Comparison of ENCODE assay signal across 23 cellular contexts in genomic region chr15:87680200-87680599, GRCh38.
DNase-seq lines count a peak whose midpoint lies in the region; ATAC-seq and TF ChIP-seq lines count a peak whose summit lies in the region.
"Had no signal": no experiment of that assay in that cellular context is flagged by ENCODE, and none has a peak within 500 bp of the region (broad histone marks: within the 10 kb centered on the region; RNA-seq: fewer than 3 reads in every experiment).

No MANE protein-coding gene starts in this region.

- H3K27ac ChIP-seq in heart right ventricle: peak overlapping the region in 1 of 10 donors; percentile 24
- H3K27ac ChIP-seq: SJSA1 had no signal

- intact Hi-C loops in heart right ventricle (cut with DNase I): no loop called here
- intact Hi-C loops in left cardiac atrium (cut with DNase I): no loop called here
- intact Hi-C loops in activated T-helper 1 cell treated with anti-CD3 and anti-CD28 coated beads, Interleukin-12 subunit alpha, Interleukin-12 subunit beta, Interleukin-2, Interleukin-4 antibody, amounts not matched to agents 30 ng/mL and 10 ng/mL and 1 ng/mL, durations not matched to agents 14 hours and 24 hours and 36 hours (cut with micrococcal nuclease): no loop called here

- no peaks in the 10 kb centered on the region for H3K36me3 Mint-ChIP-seq in activated T-helper 1 cell treated with anti-CD3 and anti-CD28 coated beads, Interleukin-12 subunit alpha, Interleukin-12 subunit beta, Interleukin-2, Interleukin-4 antibody, amounts not matched to agents 30 ng/mL and 10 ng/mL and 1 ng/mL, durations not matched to agents 14 hours and 24 hours and 36 hours (ENCODE audit: low read depth)
- H3K36me3 Mint-ChIP-seq in natural killer cell treated with Interleukin-12 subunit alpha and Interleukin-12 subunit beta and Interleukin-15 and Interleukin-18, amount 100 ng/mL, for 72 hours: peaks cover 4% of the 10 kb centered on the region
- H3K36me3 Mint-ChIP-seq: CD14-positive monocyte had no signal

- no peaks in the 10 kb centered on the region for H3K27me3 Mint-ChIP-seq in activated T-helper 1 cell treated with anti-CD3 and anti-CD28 coated beads, Interleukin-12 subunit alpha, Interleukin-12 subunit beta, Interleukin-2, Interleukin-4 antibody, amounts not matched to agents 30 ng/mL and 10 ng/mL and 1 ng/mL, durations not matched to agents 14 hours and 24 hours and 36 hours (ENCODE audit: insufficient read depth)
- H3K27me3 Mint-ChIP-seq in natural killer cell treated with Interleukin-12 subunit alpha and Interleukin-12 subunit beta and Interleukin-15 and Interleukin-18, amount 100 ng/mL, for 72 hours: no peaks in the 10 kb centered on the region

- 93 to 100% methylated on average over 1 of the region's 1 CpG for WGBS in heart right ventricle, 2 donors

- H3K27ac Mint-ChIP-seq in activated T-helper 1 cell treated with anti-CD3 and anti-CD28 coated beads, Interleukin-12 subunit alpha, Interleukin-12 subunit beta, Interleukin-2, Interleukin-4 antibody, amounts not matched to agents 30 ng/mL and 10 ng/mL and 1 ng/mL, durations not matched to agents 14 hours and 24 hours and 36 hours: no peak overlapping the region
- H3K27ac Mint-ChIP-seq in natural killer cell treated with Interleukin-12 subunit alpha and Interleukin-12 subunit beta and Interleukin-15 and Interleukin-18, amount 100 ng/mL, for 72 hours: no peak overlapping the region
- H3K27ac Mint-ChIP-seq: CD14-positive monocyte, HFFc6 had no signal

- DNase-seq in heart right ventricle (no peak), left cardiac atrium (no peak), EH (ENCODE audit: low read depth) (peak; percentile 22), fibroblast of the aortic adventitia (ENCODE audit: low read depth) (peak; percentile 46), T-helper 2 cell (no peak)
- no peak for DNase-seq in activated T-helper 1 cell treated with anti-CD3 and anti-CD28 coated beads, Interleukin-12 subunit alpha, Interleukin-12 subunit beta, Interleukin-2, Interleukin-4 antibody, amounts not matched to agents 30 ng/mL and 10 ng/mL and 1 ng/mL, durations not matched to agents 14 hours and 24 hours and 36 hours (ENCODE audit: low spot score)
- DNase-seq in natural killer cell treated with Interleukin-12 subunit alpha and Interleukin-12 subunit beta and Interleukin-15 and Interleukin-18, amount 100 ng/mL, for 72 hours (ENCODE audit: low spot score): no peak
- DNase-seq: BE2C, DMS153, DND-41, H9, HFFc6, KBM-7, MV-4-11, NCI-H1105, NCI-H1436 treated with DMSO at 0.1 percent for 48 hours, NCI-H187 treated with DMSO at 0.1 percent for 48 hours, NCI-H2171 treated with DMSO at 0.1 percent for 48 hours, NCI-H345, NCI-H510A treated with DMSO at 0.1 percent for 48 hours, NCI-H774 had no signal

- H3K4me3 ChIP-seq in heart right ventricle: no peak overlapping the region
- H3K4me3 ChIP-seq in fibroblast of the aortic adventitia (ENCODE audit: low read depth, low read length): no peak overlapping the region
- H3K4me3 ChIP-seq: SJSA1 had no signal

- peaks cover 49% of the 10 kb centered on the region for H3K9me3 Mint-ChIP-seq in activated T-helper 1 cell treated with anti-CD3 and anti-CD28 coated beads, Interleukin-12 subunit alpha, Interleukin-12 subunit beta, Interleukin-2, Interleukin-4 antibody, amounts not matched to agents 30 ng/mL and 10 ng/mL and 1 ng/mL, durations not matched to agents 14 hours and 24 hours and 36 hours
- H3K9me3 Mint-ChIP-seq in natural killer cell treated with Interleukin-12 subunit alpha and Interleukin-12 subunit beta and Interleukin-15 and Interleukin-18, amount 100 ng/mL, for 72 hours: peaks cover 20% of the 10 kb centered on the region

- H3K4me1 ChIP-seq in heart right ventricle: peaks cover 0 to 12% (median 0%) of the 10 kb centered on the region in 9 donors
- H3K4me1 ChIP-seq: SJSA1 had no signal

- no peak overlapping the region for H3K4me3 Mint-ChIP-seq in activated T-helper 1 cell treated with anti-CD3 and anti-CD28 coated beads, Interleukin-12 subunit alpha, Interleukin-12 subunit beta, Interleukin-2, Interleukin-4 antibody, amounts not matched to agents 30 ng/mL and 10 ng/mL and 1 ng/mL, durations not matched to agents 14 hours and 24 hours and 36 hours
- H3K4me3 Mint-ChIP-seq in natural killer cell treated with Interleukin-12 subunit alpha and Interleukin-12 subunit beta and Interleukin-15 and Interleukin-18, amount 100 ng/mL, for 72 hours: no peak overlapping the region
- H3K4me3 Mint-ChIP-seq: CD14-positive monocyte, H9, HFFc6 had no signal

- TF ChIP-seq CTCF in heart right ventricle (IDR thresholded peaks at IDR 0.05): no peak
- no peak for TF ChIP-seq CTCF in fibroblast of the aortic adventitia (IDR thresholded peaks at IDR 0.05; ENCODE audit: insufficient read depth, low read length)

- peaks cover 0 to 20% (median 3%) of the 10 kb centered on the region in 11 donors for H3K9me3 ChIP-seq in heart right ventricle
- H3K9me3 ChIP-seq: BE2C, SJSA1 had no signal

- no peaks in the 10 kb centered on the region for H3K27me3 ChIP-seq in heart right ventricle
- H3K27me3 ChIP-seq: BE2C, SJSA1 had no signal

- ATAC-seq in heart right ventricle: peak in 5 of 8 donors; percentile 50 to 74 (median 61)
- ATAC-seq in left cardiac atrium: no peak
- ATAC-seq in natural killer cell treated with Interleukin-12 subunit alpha and Interleukin-12 subunit beta and Interleukin-15 and Interleukin-18, amount 100 ng/mL, for 72 hours: no peak

- H3K4me1 Mint-ChIP-seq in activated T-helper 1 cell treated with anti-CD3 and anti-CD28 coated beads, Interleukin-12 subunit alpha, Interleukin-12 subunit beta, Interleukin-2, Interleukin-4 antibody, amounts not matched to agents 30 ng/mL and 10 ng/mL and 1 ng/mL, durations not matched to agents 14 hours and 24 hours and 36 hours (ENCODE audit: low read depth): peaks cover 9% of the 10 kb centered on the region
- H3K4me1 Mint-ChIP-seq in natural killer cell treated with Interleukin-12 subunit alpha and Interleukin-12 subunit beta and Interleukin-15 and Interleukin-18, amount 100 ng/mL, for 72 hours (ENCODE audit: low read depth in 2 of 2): no peaks in the 10 kb centered on the region
- H3K4me1 Mint-ChIP-seq: H9 had no signal

- no peaks in the 10 kb centered on the region for H3K36me3 ChIP-seq in heart right ventricle
- H3K36me3 ChIP-seq: BE2C, SJSA1 had no signal

Comparison
In these comparisons a context has a peak if more than half of its experiments do, and no peak if none do; other contexts are left out.
1. ATAC-seq: peak in heart right ventricle (5 of 8); none in left cardiac atrium (0 of 2) and natural killer cell treated with Interleukin-12 subunit alpha and Interleukin-12 subunit beta and Interleukin-15 and Interleukin-18, amount 100 ng/mL, for 72 hours (0 of 2).
2. DNase-seq: peak in EH (single experiment) and fibroblast of the aortic adventitia (single experiment); none in heart right ventricle (0 of 2), left cardiac atrium (single experiment), activated T-helper 1 cell treated with anti-CD3 and anti-CD28 coated beads, Interleukin-12 subunit alpha, Interleukin-12 subunit beta, Interleukin-2, Interleukin-4 antibody, amounts not matched to agents 30 ng/mL and 10 ng/mL and 1 ng/mL, durations not matched to agents 14 hours and 24 hours and 36 hours (single experiment), T-helper 2 cell (0 of 5) and natural killer cell treated with Interleukin-12 subunit alpha and Interleukin-12 subunit beta and Interleukin-15 and Interleukin-18, amount 100 ng/mL, for 72 hours (single experiment).